ENCODE assay signal across 1 cellular context in the genomic region with DNA sequence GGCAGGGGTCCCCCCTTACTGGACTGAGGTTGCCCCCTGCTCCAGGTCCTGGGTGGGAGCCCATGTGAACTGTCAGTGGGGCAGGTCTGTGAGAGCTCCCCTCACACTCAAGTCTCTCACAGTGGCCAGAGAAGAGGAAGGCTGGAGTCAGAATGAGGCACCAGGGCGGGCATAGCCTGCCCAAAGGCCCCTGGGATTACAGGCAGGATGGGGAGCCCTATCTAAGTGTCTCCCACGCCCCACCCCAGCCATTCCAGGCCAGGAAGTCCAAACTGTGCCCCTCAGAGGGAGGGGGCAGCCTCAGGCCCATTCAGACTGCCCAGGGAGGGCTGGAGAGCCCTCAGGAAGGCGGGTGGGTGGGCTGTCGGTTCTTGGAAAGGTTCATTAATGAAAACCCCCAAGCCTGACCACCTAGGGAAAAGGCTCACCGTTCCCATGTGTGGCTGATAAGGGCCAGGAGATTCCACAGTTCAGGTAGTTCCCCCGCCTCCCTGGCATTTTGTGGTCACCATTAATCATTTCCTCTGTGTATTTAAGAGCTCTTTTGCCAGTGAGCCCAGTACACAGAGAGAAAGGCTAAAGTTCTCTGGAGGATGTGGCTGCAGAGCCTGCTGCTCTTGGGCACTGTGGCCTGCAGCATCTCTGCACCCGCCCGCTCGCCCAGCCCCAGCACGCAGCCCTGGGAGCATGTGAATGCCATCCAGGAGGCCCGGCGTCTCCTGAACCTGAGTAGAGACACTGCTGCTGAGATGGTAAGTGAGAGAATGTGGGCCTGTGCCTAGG.
TF ChIP-seq lines count a peak whose summit lies in the region.

A gene (plus strand): TSS at position 559 of the 783 bp plus-strand sequence. CDS start 35 bp downstream, at position 594.

TF ChIP-seq in A549, 52 proteins besides CTCF, POLR2A, EP300 and RAD21 (continued from another document):
- TF ChIP-seq HDAC2 (IDR thresholded peaks at IDR 0.05) (no peak), RARB (CRISPR knock-in tag; IDR thresholded peaks at IDR 0.05) (no peak), KDM1A (IDR thresholded peaks at IDR 0.05; ENCODE audit: low read depth) (no peak)
- TF ChIP-seq, protein P1, sequence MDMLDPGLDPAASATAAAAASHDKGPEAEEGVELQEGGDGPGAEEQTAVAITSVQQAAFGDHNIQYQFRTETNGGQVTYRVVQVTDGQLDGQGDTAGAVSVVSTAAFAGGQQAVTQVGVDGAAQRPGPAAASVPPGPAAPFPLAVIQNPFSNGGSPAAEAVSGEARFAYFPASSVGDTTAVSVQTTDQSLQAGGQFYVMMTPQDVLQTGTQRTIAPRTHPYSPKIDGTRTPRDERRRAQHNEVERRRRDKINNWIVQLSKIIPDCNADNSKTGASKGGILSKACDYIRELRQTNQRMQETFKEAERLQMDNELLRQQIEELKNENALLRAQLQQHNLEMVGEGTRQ (IDR thresholded peaks at IDR 0.05): no peak
- TF ChIP-seq, protein P2, sequence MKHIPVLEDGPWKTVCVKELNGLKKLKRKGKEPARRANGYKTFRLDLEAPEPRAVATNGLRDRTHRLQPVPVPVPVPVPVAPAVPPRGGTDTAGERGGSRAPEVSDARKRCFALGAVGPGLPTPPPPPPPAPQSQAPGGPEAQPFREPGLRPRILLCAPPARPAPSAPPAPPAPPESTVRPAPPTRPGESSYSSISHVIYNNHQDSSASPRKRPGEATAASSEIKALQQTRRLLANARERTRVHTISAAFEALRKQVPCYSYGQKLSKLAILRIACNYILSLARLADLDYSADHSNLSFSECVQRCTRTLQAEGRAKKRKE (CRISPR knock-in tag; IDR thresholded peaks at IDR 0.05; ENCODE audit: low read depth): no peak
